ENCODE assay signal across 3 cellular contexts in the genomic region with DNA sequence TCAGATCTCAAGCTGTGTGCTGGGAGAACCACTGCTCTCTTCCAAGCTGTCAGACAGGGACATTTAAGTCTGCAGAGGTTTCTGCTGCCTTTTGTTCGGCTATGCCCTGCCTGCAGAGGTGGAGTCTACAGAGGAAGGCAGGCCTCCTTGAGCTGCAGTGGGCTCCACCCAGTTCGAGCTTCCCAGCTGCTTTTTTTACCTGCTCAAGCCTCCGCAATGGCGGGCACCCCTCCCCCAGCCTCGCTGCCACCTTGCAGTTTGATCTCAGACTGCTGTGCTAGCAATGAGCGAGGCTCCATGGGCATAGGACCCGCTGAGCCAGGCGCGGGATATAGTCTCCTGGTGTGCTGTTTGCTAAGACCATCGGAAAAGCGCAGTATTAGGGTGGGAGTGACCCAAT. TPM values are rescaled to one million over a fixed set of nuclear protein-coding genes. Genes with fewer than 3 reads are reported as not detected.
"Had no signal": no experiment of that assay in that cellular context is flagged by ENCODE, and none has a peak within 500 bp of the region (broad histone marks: within the 10 kb centered on the region; RNA-seq: fewer than 3 reads in every experiment).

No MANE protein-coding gene starts in this region.

RNA-seq across cellular contexts. Expression of a gene that starts 55.8 kb away (rescaled TPM):
- total RNA-seq: ascending aorta, cardiac septum, chondrocyte had no signal
